In genomic region chr5:132369012-132369470, GRCh38 we compare ENCODE assay signal across 8 cellular contexts. TPM values are rescaled to one million over a fixed set of nuclear protein-coding genes. Genes with fewer than 3 reads are reported as not detected.
DNase-seq lines count a peak whose midpoint lies in the region; ATAC-seq and TF ChIP-seq lines count a peak whose summit lies in the region.

No MANE protein-coding gene starts in this region.

- peak overlapping the region; percentile 49 to 93 (median 82) for H3K27ac Mint-ChIP-seq in brain

- H3K27ac ChIP-seq in HUES6 (ENCODE audit: low read depth, low read length) (no peak overlapping the region), mesodermal cell (ENCODE audit: low read depth, low read length, severe bottlenecking) (no peak overlapping the region)

- H3K4me1 ChIP-seq in HUES6 (ENCODE audit: control insufficient read depth, insufficient read depth, low read length) (peaks cover 4% of the 10 kb centered on the region; the same call in 1 of the 2 replicates), mesodermal cell (ENCODE audit: control insufficient read depth, insufficient read depth, low read length, poor library complexity, severe bottlenecking) (no peaks in the 10 kb centered on the region)

- peaks cover 22% of the 10 kb centered on the region for H3K27me3 ChIP-seq in HUES6 (ENCODE audit: control insufficient read depth, insufficient read depth, low read length)

- peaks cover 0 to 2% (median 0%) of the 10 kb centered on the region in 5 experiments for H3K9me3 Mint-ChIP-seq in brain

- H3K9me3 ChIP-seq in HUES6 (ENCODE audit: control insufficient read depth, insufficient read depth, low read depth, low read length) (no peaks in the 10 kb centered on the region), mesodermal cell (ENCODE audit: control insufficient read depth, low read length) (no peaks in the 10 kb centered on the region)

- H3K4me3 Mint-ChIP-seq in brain: peak overlapping the region; percentile 82 to 94 (median 87)

- H3K9ac ChIP-seq in HUES6 (ENCODE audit: low read length): peak overlapping the region; percentile 39

- 22 to 29% methylated on average over 5 to 7 of the region's 9 CpGs for WGBS in mesodermal cell (ENCODE audit: insufficient coverage in 2 of 2), 2 experiments

- peak overlapping the region; percentile 82 for H3K4me3 ChIP-seq in HUES6 (ENCODE audit: low read depth, low read length)
- peak overlapping the region; percentile 51 for H3K4me3 ChIP-seq in mesodermal cell (ENCODE audit: extremely low read depth, insufficient read depth, low read length, poor library complexity, severe bottlenecking)

- no peak for ATAC-seq in GM18909 (IDR thresholded peaks at IDR 0.05; ENCODE audit: poor library complexity, unreplicated experiment)
- ATAC-seq in HG02588 (IDR thresholded peaks at IDR 0.05; ENCODE audit: unreplicated experiment): no peak
- no peak for ATAC-seq in GM19397 (IDR thresholded peaks at IDR 0.05; ENCODE audit: unreplicated experiment)

- H3K36me3 Mint-ChIP-seq in brain: peaks cover 7% of the 10 kb centered on the region

- no peak for TF ChIP-seq CTCF in brain (conservative IDR thresholded peaks at IDR 0.05)

- H3K36me3 ChIP-seq in HUES6 (ENCODE audit: control insufficient read depth, insufficient read depth, low read length): no peaks in the 10 kb centered on the region
- H3K36me3 ChIP-seq in mesodermal cell (ENCODE audit: control insufficient read depth, insufficient read depth, low read length): no peaks in the 10 kb centered on the region

- DNase-seq in DMS79 treated with DMSO at 0.1 percent for 48 hours (lab: John Stamatoyannopoulos, UW) (peak; percentile 9), HuH-7 (ENCODE audit: low spot score) (no peak)

- H3K4me1 Mint-ChIP-seq in brain: peaks cover 34% of the 10 kb centered on the region

- H3K27me3 Mint-ChIP-seq in brain: peaks cover 7% of the 10 kb centered on the region

RNA-seq across cellular contexts. Expression of gene SLC22A5, which starts 0.5 kb away (rescaled TPM):
- polyA plus RNA-seq in brain (ENCODE audit: insufficient read depth, low read depth, low replicate concordance): 2.4 TPM
- 1.5 TPM for polyA plus RNA-seq in mesodermal cell (2013, experiment 1 of 2)
- 1.2 TPM for polyA plus RNA-seq in mesodermal cell (2013, experiment 2 of 2)
